Comparison of ENCODE assay signal across 8 cellular contexts in the genomic region with DNA sequence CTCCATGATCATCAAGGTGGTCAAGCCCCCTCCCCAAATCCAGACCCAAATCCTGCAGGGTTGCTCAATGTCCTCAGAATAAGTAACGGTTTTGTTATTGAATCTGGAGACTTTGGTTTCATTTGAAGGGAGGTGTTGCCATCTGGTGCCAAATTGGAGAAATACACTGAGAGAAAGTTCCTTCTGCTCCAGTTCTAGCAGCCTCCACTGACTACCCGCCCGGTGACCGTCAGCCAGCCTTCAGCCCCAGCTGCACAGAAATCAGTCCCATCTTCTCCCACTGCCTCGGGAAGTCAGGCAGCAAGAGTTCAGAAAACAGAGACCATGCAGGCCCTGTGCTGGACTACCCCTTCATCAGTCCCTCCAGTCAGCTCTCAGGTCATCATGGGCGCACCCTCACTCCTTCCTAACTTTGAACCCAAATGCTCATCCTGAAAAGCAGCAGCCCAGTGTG. TPM values are rescaled to one million over a fixed set of nuclear protein-coding genes. Genes with fewer than 3 reads are reported as not detected.
A peak's percentile ranks its signal among the peaks of the same experiment; 100 is the strongest.
DNase-seq lines count a peak whose midpoint lies in the region; ATAC-seq and TF ChIP-seq lines count a peak whose summit lies in the region.

No MANE protein-coding gene starts in this region.

- H3K9me3 Mint-ChIP-seq in HFFc6, result no peaks in the 10 kb centered on the region
- no peaks in the 10 kb centered on the region for H3K9me3 Mint-ChIP-seq in activated T-cell treated with anti-CD3 and anti-CD28 coated beads, Interleukin-2, amount 50 U/mL, for 24 hours

- peaks cover 11% of the 10 kb centered on the region for H3K27me3 Mint-ChIP-seq in HFFc6 (ENCODE audit: insufficient read depth)
- H3K27me3 Mint-ChIP-seq in activated T-cell treated with anti-CD3 and anti-CD28 coated beads, Interleukin-2, amount 50 U/mL, for 24 hours, result peaks cover 3% of the 10 kb centered on the region

- H3K4me3 Mint-ChIP-seq in HFFc6, result no peak overlapping the region
- no peak overlapping the region for H3K4me3 Mint-ChIP-seq in activated T-cell treated with anti-CD3 and anti-CD28 coated beads, Interleukin-2, amount 50 U/mL, for 24 hours

- no peaks in the 10 kb centered on the region for H3K36me3 Mint-ChIP-seq in HFFc6 (ENCODE audit: low read depth)
- no peaks in the 10 kb centered on the region for H3K36me3 Mint-ChIP-seq in activated T-cell treated with anti-CD3 and anti-CD28 coated beads, Interleukin-2, amount 50 U/mL, for 24 hours (ENCODE audit: low read depth)

- DNase-seq in SIG-M5 treated with dmso at 0.1 percent for 504 hours (lab: John Stamatoyannopoulos, UW; ENCODE audit: unreplicated experiment) (peak; percentile 66), SIG-M5 (lab: John Stamatoyannopoulos, UW) (no peak), HFFc6 (peak; percentile 48), NCI-H2227 treated with DMSO at 0.1 percent for 48 hours (lab: John Stamatoyannopoulos, UW) (peak; percentile 69), fibroblast of villous mesenchyme (ENCODE audit: low read depth) (peak; percentile 76), nucleus accumbens (lab: John Stamatoyannopoulos, UW) (peak in 44 of 56 donors; percentile 10 to 79 (median 41))
- DNase-seq in activated T-cell treated with anti-CD3 and anti-CD28 coated beads, Interleukin-2, amount 50 U/mL, for 24 hours, result peak; percentile 50

- no peak overlapping the region for H3K4me3 ChIP-seq in fibroblast of villous mesenchyme (ENCODE audit: low read depth, low read length)

- peak; percentile 82 for TF ChIP-seq CTCF in HFFc6 (IDR thresholded peaks at IDR 0.05)
- peak; percentile 76 for TF ChIP-seq CTCF in fibroblast of villous mesenchyme (IDR thresholded peaks at IDR 0.05; ENCODE audit: insufficient read depth, low read depth, low read length)

- no peak for ATAC-seq in GM19328 (IDR thresholded peaks at IDR 0.05; ENCODE audit: unreplicated experiment)

- H3K4me1 Mint-ChIP-seq in HFFc6 (ENCODE audit: low read depth), result peaks cover 14% of the 10 kb centered on the region
- H3K4me1 Mint-ChIP-seq in activated T-cell treated with anti-CD3 and anti-CD28 coated beads, Interleukin-2, amount 50 U/mL, for 24 hours (ENCODE audit: low read depth), result peaks cover 5% of the 10 kb centered on the region

- no peak overlapping the region for H3K27ac Mint-ChIP-seq in HFFc6
- H3K27ac Mint-ChIP-seq in activated T-cell treated with anti-CD3 and anti-CD28 coated beads, Interleukin-2, amount 50 U/mL, for 24 hours, result no peak overlapping the region

RNA-seq across cellular contexts. Expression of gene PKDCC, which starts 38.7 kb away (rescaled TPM):
- total RNA-seq in HFFc6 (2021; fragmentation: NEBNext Ultra II Directional; extraction: Animal tissue kit (Norgen Biotek cat#: 25700)), result not detected
- 8.2 and 31.2 TPM in 2 replicates for total RNA-seq in fibroblast of villous mesenchyme
